Comparison of ENCODE assay signal across 26 cellular contexts in the genomic region with DNA sequence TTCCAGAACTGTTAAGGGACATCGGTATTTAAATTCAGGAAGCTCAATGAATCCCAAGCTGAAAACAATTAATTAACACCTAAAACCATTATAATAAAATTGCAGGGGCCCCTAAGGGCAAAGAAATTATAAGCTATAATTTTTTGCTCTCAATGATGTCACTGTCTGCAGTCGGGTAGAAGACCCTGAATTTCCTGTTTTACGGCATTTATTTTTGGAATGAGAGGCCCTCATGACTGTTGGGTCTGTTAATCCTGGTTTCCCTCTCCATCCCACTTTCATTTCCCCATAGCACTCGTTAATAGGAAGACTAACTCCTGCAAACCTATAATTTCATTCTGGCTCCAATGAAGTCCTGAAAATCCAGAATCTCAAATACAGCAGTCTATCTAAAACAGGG. TPM values are rescaled to one million over a fixed set of nuclear protein-coding genes. Genes with fewer than 3 reads are reported as not detected.
"Had no signal": no experiment of that assay in that cellular context is flagged by ENCODE, and none has a peak within 500 bp of the region (broad histone marks: within the 10 kb centered on the region; RNA-seq: fewer than 3 reads in every experiment).

No MANE protein-coding gene starts in this region.

- H3K36me3 ChIP-seq: breast epithelium, SJSA1 had no signal

- H3K9me3 Mint-ChIP-seq: activated CD4-positive, alpha-beta T cell treated with anti-CD3 and anti-CD28 coated beads, Interleukin-2, amount 10 ng/mL, durations not matched to agents 24 days and 14 days; activated T-helper 1 cell treated with anti-CD3 and anti-CD28 coated beads, Interleukin-12 subunit alpha, Interleukin-12 subunit beta, Interleukin-2, Interleukin-4 antibody, amounts not matched to agents 30 ng/mL and 10 ng/mL and 1 ng/mL, durations not matched to agents 14 hours and 24 hours and 36 hours had no signal

- H3K27ac ChIP-seq: breast epithelium, SJSA1 had no signal

- DNase-seq: activated B cell treated with CpG ODN at 0.5 μM for 24 hours; activated CD4-positive, alpha-beta T cell treated with anti-CD3 and anti-CD28 coated beads for 1 hour; activated CD4-positive, alpha-beta T cell treated with anti-CD3 and anti-CD28 coated beads, Interleukin-2, amount 10 ng/mL, durations not matched to agents 24 days and 14 days; activated CD4-positive, alpha-beta T cell treated with anti-CD3 and anti-CD28 coated beads, Interleukin-2, amount 50 U/mL, for 48 hours; activated CD8-positive, alpha-beta memory T cell treated with anti-CD3 and anti-CD28 coated beads, Interleukin-2, amount 10 ng/mL, durations not matched to agents 7 days and 5 days; activated effector memory CD4-positive, alpha-beta T cell treated with Interleukin-2 at 50 U/mL for 16 hours; activated naive CD4-positive, alpha-beta T cell; activated T-cell treated with anti-CD3 and anti-CD28 coated beads, Interleukin-2, amount 50 U/mL, for 24 hours; aorta; central memory CD4-positive, alpha-beta T cell; KG1; NCI-H1092 treated with DMSO at 0.1 percent for 48 hours; NCI-H1436; NCI-H1694 treated with DMSO at 0.1 percent for 48 hours; NCI-H2029 treated with DMSO at 0.1 percent for 48 hours; NCI-H524; NCI-H774; NK-92 treated with Interleukin-12 subunit alpha and Interleukin-12 subunit beta, amount 100 ng/mL, for 24 hours; SHP77 had no signal

- H3K4me1 Mint-ChIP-seq: activated B cell treated with CpG ODN at 0.5 μM for 24 hours; activated CD4-positive, alpha-beta T cell treated with anti-CD3 and anti-CD28 coated beads, Interleukin-2, amount 10 ng/mL, durations not matched to agents 24 days and 14 days; activated CD8-positive, alpha-beta memory T cell treated with anti-CD3 and anti-CD28 coated beads, Interleukin-2, amount 10 ng/mL, durations not matched to agents 7 days and 5 days; activated naive CD4-positive, alpha-beta T cell treated with anti-CD3 and anti-CD28 coated beads, Interleukin-2, amount 50 U/mL, for 24 hours; IgD-negative memory B cell had no signal

- H3K4me1 ChIP-seq: breast epithelium, SJSA1 had no signal

- H3K27me3 ChIP-seq: breast epithelium, SJSA1 had no signal

- H3K36me3 Mint-ChIP-seq: activated CD8-positive, alpha-beta memory T cell treated with anti-CD3 and anti-CD28 coated beads, Interleukin-2, amount 10 ng/mL, durations not matched to agents 7 days and 5 days; IgD-negative memory B cell had no signal

- H3K4me3 ChIP-seq: SJSA1 had no signal

- H3K9me3 ChIP-seq: SJSA1 had no signal

- H3K27ac Mint-ChIP-seq: activated B cell treated with CpG ODN at 0.5 μM for 24 hours; activated CD4-positive, alpha-beta T cell treated with anti-CD3 and anti-CD28 coated beads, Interleukin-2, amount 10 ng/mL, durations not matched to agents 24 days and 14 days; activated CD8-positive, alpha-beta memory T cell treated with anti-CD3 and anti-CD28 coated beads, Interleukin-2, amount 10 ng/mL, durations not matched to agents 7 days and 5 days; activated naive CD4-positive, alpha-beta T cell treated with anti-CD3 and anti-CD28 coated beads, Interleukin-2, amount 50 U/mL, for 24 hours; activated T-cell treated with anti-CD3 and anti-CD28 coated beads, Interleukin-2, amount 50 U/mL, for 24 hours; activated T-helper 1 cell treated with anti-CD3 and anti-CD28 coated beads, Interleukin-12 subunit alpha, Interleukin-12 subunit beta, Interleukin-2, Interleukin-4 antibody, amounts not matched to agents 30 ng/mL and 10 ng/mL and 1 ng/mL, durations not matched to agents 14 hours and 24 hours and 36 hours; IgD-negative memory B cell; T-helper 1 cell treated with Interleukin-12 subunit alpha and Interleukin-12 subunit beta and Interleukin-4 antibody, amounts not matched to agents 30 μg/mL and 1 μg/mL, for 36 hours had no signal

- ATAC-seq: activated CD8-positive, alpha-beta memory T cell treated with anti-CD3 and anti-CD28 coated beads, Interleukin-2, amount 10 ng/mL, durations not matched to agents 7 days and 5 days had no signal

- H3K4me3 Mint-ChIP-seq: activated B cell treated with CpG ODN at 0.5 μM for 24 hours; activated CD4-positive, alpha-beta T cell treated with anti-CD3 and anti-CD28 coated beads, Interleukin-2, amount 10 ng/mL, durations not matched to agents 24 days and 14 days; activated CD8-positive, alpha-beta memory T cell treated with anti-CD3 and anti-CD28 coated beads, Interleukin-2, amount 10 ng/mL, durations not matched to agents 7 days and 5 days; activated naive CD4-positive, alpha-beta T cell treated with anti-CD3 and anti-CD28 coated beads, Interleukin-2, amount 50 U/mL, for 24 hours; activated T-cell treated with anti-CD3 and anti-CD28 coated beads, Interleukin-2, amount 50 U/mL, for 24 hours; activated T-helper 1 cell treated with anti-CD3 and anti-CD28 coated beads, Interleukin-12 subunit alpha, Interleukin-12 subunit beta, Interleukin-2, Interleukin-4 antibody, amounts not matched to agents 30 ng/mL and 10 ng/mL and 1 ng/mL, durations not matched to agents 14 hours and 24 hours and 36 hours; IgD-negative memory B cell; T-helper 1 cell treated with Interleukin-12 subunit alpha and Interleukin-12 subunit beta and Interleukin-4 antibody, amounts not matched to agents 30 μg/mL and 1 μg/mL, for 36 hours had no signal

RNA-seq across cellular contexts. Expression of a gene that starts 25.8 kb away (rescaled TPM):
- total RNA-seq: activated B cell treated with CpG ODN at 0.5 μM for 24 hours; activated CD4-positive, alpha-beta T cell treated with anti-CD3 and anti-CD28 coated beads, Interleukin-2, amount 10 ng/mL, durations not matched to agents 24 days and 14 days; activated CD8-positive, alpha-beta memory T cell treated with anti-CD3 and anti-CD28 coated beads, Interleukin-2, amount 10 ng/mL, durations not matched to agents 7 days and 5 days; activated T-helper 1 cell treated with anti-CD3 and anti-CD28 coated beads, Interleukin-12 subunit alpha, Interleukin-12 subunit beta, Interleukin-2, Interleukin-4 antibody, amounts not matched to agents 30 ng/mL and 10 ng/mL and 1 ng/mL, durations not matched to agents 14 hours and 24 hours and 36 hours; LHCN-M2; SJSA1 had no signal
- polyA plus RNA-seq: IgD-negative memory B cell had no signal
